In genomic region chr3:30551266-30551665, GRCh38 we compare ENCODE assay signal across 1 cellular context.
TF ChIP-seq lines count a peak whose summit lies in the region.

No MANE protein-coding gene starts in this region.

TF ChIP-seq in H1, 55 proteins besides CTCF, POLR2A, EP300 and RAD21 (continued from another document):
- no peak for TF ChIP-seq CHD7 (IDR thresholded peaks at IDR 0.05; ENCODE audit: insufficient replicate concordance, low read length)
- no peak for TF ChIP-seq JUN (IDR thresholded peaks at IDR 0.05; ENCODE audit: low read depth, low read length)
- no peak for TF ChIP-seq RXRA (IDR thresholded peaks at IDR 0.05; ENCODE audit: insufficient read depth, low read depth, low read length)
- no peak for TF ChIP-seq SP2 (IDR thresholded peaks at IDR 0.05; ENCODE audit: low read length)
- TF ChIP-seq, protein P1, sequence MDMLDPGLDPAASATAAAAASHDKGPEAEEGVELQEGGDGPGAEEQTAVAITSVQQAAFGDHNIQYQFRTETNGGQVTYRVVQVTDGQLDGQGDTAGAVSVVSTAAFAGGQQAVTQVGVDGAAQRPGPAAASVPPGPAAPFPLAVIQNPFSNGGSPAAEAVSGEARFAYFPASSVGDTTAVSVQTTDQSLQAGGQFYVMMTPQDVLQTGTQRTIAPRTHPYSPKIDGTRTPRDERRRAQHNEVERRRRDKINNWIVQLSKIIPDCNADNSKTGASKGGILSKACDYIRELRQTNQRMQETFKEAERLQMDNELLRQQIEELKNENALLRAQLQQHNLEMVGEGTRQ (IDR thresholded peaks at IDR 0.05; ENCODE audit: low read length), result no peak
- no peak for TF ChIP-seq CBX5 (IDR thresholded peaks at IDR 0.05; ENCODE audit: low read depth, low read length)
